ENCODE assay signal across 8 cellular contexts in genomic region chr9:137044502-137045177, GRCh38. TPM values are rescaled to one million over a fixed set of nuclear protein-coding genes. Genes with fewer than 3 reads are reported as not detected.
A peak's percentile ranks its signal among the peaks of the same experiment; 100 is the strongest.
DNase-seq lines count a peak whose midpoint lies in the region; ATAC-seq, FAIRE-seq and TF ChIP-seq lines count a peak whose summit lies in the region.

No MANE protein-coding gene starts in this region.

- H3K27me3 ChIP-seq in CD8-positive, alpha-beta T cell (ENCODE audit: insufficient read depth, low read length) = peaks cover 34% of the 10 kb centered on the region
- peaks cover 12% of the 10 kb centered on the region for H3K27me3 ChIP-seq in muscle layer of duodenum (ENCODE audit: low read depth, low read length)

- intact Hi-C loops in CD8-positive, alpha-beta T cell (cut with DNase I, micrococcal nuclease) = no loop called here

- H3K27ac ChIP-seq in CD8-positive, alpha-beta T cell (ENCODE audit: low read depth, low read length) = no peak overlapping the region
- no peak overlapping the region for H3K27ac ChIP-seq in muscle layer of duodenum (ENCODE audit: low read length)

- TF ChIP-seq CTCF in CD8-positive, alpha-beta T cell (IDR thresholded peaks at IDR 0.05) = no peak
- no peak for TF ChIP-seq CTCF in choroid plexus epithelial cell (conservative IDR thresholded peaks at IDR 0.05; ENCODE audit: low read depth, low read length)

- POLR2A ChIA-PET in CD8-positive, alpha-beta T cell (lab: Charles Lee) = interaction anchor here (1.3 kb wide), 1 partner anchor 42 kb away, joined by 3 read pairs; no protein-coding TSS in a partner anchor
- POLR2A ChIA-PET in HEK293T (lab: Yijun Ruan, JAX) = interaction anchor here (1.1 kb wide), 1 partner anchor 15 kb away, joined by 4 read pairs; no protein-coding TSS in a partner anchor

- CTCF ChIA-PET in CD8-positive, alpha-beta T cell (lab: Charles Lee) = interaction anchor here (0.9 to 2.5 kb wide), 6 partner anchors 10 to 257 kb away, joined by 4 to 19 read pairs (median 8); partner anchors contain the start of gene ABCA2
- CTCF ChIA-PET in HEK293T (lab: Yijun Ruan, JAX) = interaction anchor here (2.5 kb wide), 1 partner anchor 9 kb away, joined by 13 read pairs; no protein-coding TSS in a partner anchor

- no peaks in the 10 kb centered on the region for H3K9me3 Mint-ChIP-seq in CD8-positive, alpha-beta T cell

- peaks cover 29% of the 10 kb centered on the region for H3K4me1 ChIP-seq in CD8-positive, alpha-beta T cell (ENCODE audit: insufficient read depth, low read length)
- H3K4me1 ChIP-seq in muscle layer of duodenum (ENCODE audit: control insufficient read depth in 1 of 2, insufficient read depth in 2 of 2, low read length in 2 of 2) = peaks cover 4 to 33% of the 10 kb centered on the region in 2 donors

- H3K9me3 ChIP-seq in CD8-positive, alpha-beta T cell (ENCODE audit: low read length) = no peaks in the 10 kb centered on the region
- H3K9me3 ChIP-seq in muscle layer of duodenum (ENCODE audit: control insufficient read depth in 1 of 2, low read length in 2 of 2) = no peaks in the 10 kb centered on the region

- peak overlapping the region; percentile 68 for H3K4me3 Mint-ChIP-seq in CD8-positive, alpha-beta T cell

- peaks cover 16% of the 10 kb centered on the region for H3K4me1 Mint-ChIP-seq in CD8-positive, alpha-beta T cell (ENCODE audit: low read depth)

- peaks cover 19% of the 10 kb centered on the region for H3K27me3 Mint-ChIP-seq in CD8-positive, alpha-beta T cell (ENCODE audit: low read depth)

- H3K36me3 Mint-ChIP-seq in CD8-positive, alpha-beta T cell = no peaks in the 10 kb centered on the region

- no peak for FAIRE-seq in GM19239 (lab: Jason Lieb, UNC)

- peak; percentile 26 for ATAC-seq in CD8-positive, alpha-beta T cell
- ATAC-seq in GM19463 (IDR thresholded peaks at IDR 0.05; ENCODE audit: unreplicated experiment) = no peak

- peak overlapping the region; percentile 25 for H3K4me3 ChIP-seq in CD8-positive, alpha-beta T cell (ENCODE audit: low read depth, low read length)
- H3K4me3 ChIP-seq in choroid plexus epithelial cell (ENCODE audit: low read depth, low read length) (peak overlapping the region; percentile 49), muscle layer of duodenum (ENCODE audit: low read depth in 1 of 2, low read length in 2 of 2) (peak overlapping the region; percentile 61 to 78)

- no peak overlapping the region for H3K27ac Mint-ChIP-seq in CD8-positive, alpha-beta T cell

- no peaks in the 10 kb centered on the region for H3K36me3 ChIP-seq in CD8-positive, alpha-beta T cell (ENCODE audit: insufficient read depth, low read length)
- H3K36me3 ChIP-seq in muscle layer of duodenum (ENCODE audit: control insufficient read depth in 1 of 2, insufficient read depth in 2 of 2, low read length in 2 of 2) = peaks cover 0 to 18% of the 10 kb centered on the region in 2 donors

- no peak for DNase-seq in CD8-positive, alpha-beta T cell
- DNase-seq in NCI-H128 (lab: John Stamatoyannopoulos, UW; ENCODE audit: unreplicated experiment) (peak; percentile 34), choroid plexus epithelial cell (ENCODE audit: low read depth) (no peak), HEK293T (ENCODE audit: extremely low spot score) (no peak), SIG-M5 treated with dmso at 0.1 percent for 504 hours (lab: John Stamatoyannopoulos, UW; ENCODE audit: unreplicated experiment) (no peak), GM19239 (ENCODE audit: insufficient read length, low spot score) (no peak)

TF ChIP-seq in HEK293T, 16 proteins besides CTCF, POLR2A, EP300 and RAD21:
- TF ChIP-seq ZNF384 (IDR thresholded peaks at IDR 0.05) (no peak), BHLHE40 (IDR thresholded peaks at IDR 0.05; ENCODE audit: borderline replicate concordance) (no peak), HDGF (IDR thresholded peaks at IDR 0.05; ENCODE audit: borderline replicate concordance) (no peak), NFRKB (IDR thresholded peaks at IDR 0.05) (no peak), FOXK2 (IDR thresholded peaks at IDR 0.05) (no peak), SUZ12 (IDR thresholded peaks at IDR 0.05) (no peak), L3MBTL2 (conservative IDR thresholded peaks at IDR 0.05) (no peak), FOXA1 (IDR thresholded peaks at IDR 0.05) (no peak), FOXM1 (IDR thresholded peaks at IDR 0.05; ENCODE audit: borderline replicate concordance) (no peak), TARDBP (IDR thresholded peaks at IDR 0.05) (no peak), CTBP1 (IDR thresholded peaks at IDR 0.05; ENCODE audit: borderline replicate concordance) (no peak), ARNT (IDR thresholded peaks at IDR 0.05) (no peak)

RNA-seq across cellular contexts. Expression of gene NPDC1, which starts 1.3 kb away (rescaled TPM):
- total RNA-seq in CD8-positive, alpha-beta T cell = 10 to 100 TPM; 29.7 to 29.8 TPM

RNA-seq across cellular contexts. Expression of gene ENTPD2, which starts 9.2 kb away (rescaled TPM):
- total RNA-seq in CD8-positive, alpha-beta T cell = not detected

RNA-seq across cellular contexts. Expression of gene FUT7, which starts 12.8 kb away (rescaled TPM):
- total RNA-seq in CD8-positive, alpha-beta T cell = under 1 TPM; 0.42 to 0.65 TPM

RNA-seq across cellular contexts. Expression of gene ABCA2, which starts 16.6 kb away (rescaled TPM):
- total RNA-seq in CD8-positive, alpha-beta T cell = 10 to 100 TPM; 87.5 to 93.0 TPM

RNA-seq across cellular contexts. Expression of gene SAPCD2, which starts 25.7 kb away (rescaled TPM):
- under 1 TPM; 0.38 to 0.47 TPM for total RNA-seq in CD8-positive, alpha-beta T cell
